ENCODE assay signal across 8 cellular contexts in genomic region chr11:6389921-6390717, GRCh38. TPM values are rescaled to one million over a fixed set of nuclear protein-coding genes. Genes with fewer than 3 reads are reported as not detected.
A peak's percentile ranks its signal among the peaks of the same experiment; 100 is the strongest.
DNase-seq lines count a peak whose midpoint lies in the region; ATAC-seq and TF ChIP-seq lines count a peak whose summit lies in the region.

Gene SMPD1 (plus strand): TSS chr11:6390474. CDS start chr11:6390599, 125 bp downstream.

- no peaks in the 10 kb centered on the region for H3K36me3 ChIP-seq in hepatocyte (replicated peaks; ENCODE audit: insufficient read depth, low read depth)
- H3K36me3 ChIP-seq in aorta (ENCODE audit: control insufficient read depth in 1 of 2, insufficient read depth in 2 of 2, low read length in 1 of 2) = no peaks in the 10 kb centered on the region

- DNase-seq in NCI-H187 treated with DMSO at 0.1 percent for 48 hours (lab: John Stamatoyannopoulos, UW) (peak; percentile 83), T1000 (lab: John Stamatoyannopoulos, UW) (peak; percentile 65), astrocyte of the hippocampus (ENCODE audit: low read depth, low spot score) (peak; percentile 94), hepatocyte (ENCODE audit: low spot score) (peak; percentile 95), renal cortical epithelial cell (ENCODE audit: low read depth) (peak; percentile 92), aorta (peak; percentile 96 to 97)

- H3K27ac ChIP-seq in hepatocyte = peak within 1 kb of the TSS; percentile 91
- peak within 1 kb of the TSS; percentile 31 to 80 for H3K27ac ChIP-seq in aorta (ENCODE audit: low read depth in 1 of 2, low read length in 2 of 2)

- intact Hi-C loops in aorta (cut with DNase I) = loop anchor here (2.0 to 10.0 kb wide), 2 partner anchors 29 to 295 kb away; partner anchors contain the start of genes APBB1 (in 1 of the 2) and MRPL17 (in 1 of the 2)

- H3K4me1 ChIP-seq in hepatocyte (ENCODE audit: insufficient read depth) = peaks cover 11% of the 10 kb centered on the region
- H3K4me1 ChIP-seq in aorta (ENCODE audit: control insufficient read depth in 1 of 2, insufficient read depth in 2 of 2, low read length in 2 of 2) = no peaks in the 10 kb centered on the region

- H3K79me2 ChIP-seq in hepatocyte = peaks cover 13% of the 10 kb centered on the region

- ATAC-seq in GM18508 (IDR thresholded peaks at IDR 0.05; ENCODE audit: insufficient read depth, unreplicated experiment) (peak; percentile 80), HG02970 (IDR thresholded peaks at IDR 0.05; ENCODE audit: low FRiP score, unreplicated experiment) (peak; percentile 97), aorta (ENCODE audit: low FRiP score) (peak; percentile 97)

- peak within 1 kb of the TSS; percentile 82 for H3K4me2 ChIP-seq in hepatocyte

- TF ChIP-seq CTCF in hepatocyte (IDR thresholded peaks at IDR 0.05; ENCODE audit: poor library complexity) = no peak

- H3K27me3 ChIP-seq in hepatocyte (no peaks in the 10 kb centered on the region), aorta (ENCODE audit: control insufficient read depth in 1 of 2, insufficient read depth in 2 of 2, low read length in 1 of 2) (no peaks in the 10 kb centered on the region)

- peak within 1 kb of the TSS; percentile 61 for H3K4me3 ChIP-seq in hepatocyte
- H3K4me3 ChIP-seq in aorta (ENCODE audit: low read length in 2 of 2) = peak within 1 kb of the TSS; percentile 61 to 71

- 3% methylated on average over 28 of the region's 62 CpGs for WGBS in hepatocyte (ENCODE audit: low lambda C conversion rate, missing lambda C conversion rate)
- 1% methylated on average over 47 to 62 of the region's 62 CpGs for WGBS in aorta, 2 donors

- no peaks in the 10 kb centered on the region for H4K20me1 ChIP-seq in hepatocyte (ENCODE audit: insufficient read depth, poor library complexity, severe bottlenecking)

- H2AFZ ChIP-seq in hepatocyte = peak within 1 kb of the TSS; percentile 58

- no peaks in the 10 kb centered on the region for H3K9me2 ChIP-seq in hepatocyte (replicated peaks; ENCODE audit: insufficient read depth)

- no peaks in the 10 kb centered on the region for H3K9me3 ChIP-seq in hepatocyte (ENCODE audit: low read depth)
- no peaks in the 10 kb centered on the region for H3K9me3 ChIP-seq in aorta (ENCODE audit: control insufficient read depth, low read length)

RNA-seq across cellular contexts. Expression of gene SMPD1, which starts in this region (rescaled TPM):
- total RNA-seq in hepatocyte (65.2 and 70.0 TPM in 2 replicates), renal cortical epithelial cell (8.0 and 38.8 TPM in 2 replicates), aorta (10 to 100 TPM; 29.2 to 40.4 TPM)
- polyA plus RNA-seq in hepatocyte (61.7 and 63.0 TPM in 2 replicates), aorta (10 to 100 TPM; 10.0 to 45.5 TPM)

Comparison
In these comparisons a context has a peak if more than half of its experiments do, and no peak if none do; other contexts are left out.
1. Peak in every context shown above with its lines: DNase-seq, ATAC-seq, H3K4me3 ChIP-seq and H3K27ac ChIP-seq.